1 cellular context compared by ENCODE assay signal in genomic region chr4:39657465-39657864, GRCh38.
TF ChIP-seq lines count a peak whose summit lies in the region.

No MANE protein-coding gene starts in this region.

TF ChIP-seq in GM12878, 131 proteins besides CTCF, POLR2A, EP300 and RAD21 (continued from another document):
- TF ChIP-seq SPI1 (IDR thresholded peaks at IDR 0.05; ENCODE audit: borderline replicate concordance, insufficient read depth, low read depth, low read length) (peak; percentile 93), BMI1 (IDR thresholded peaks at IDR 0.05; ENCODE audit: borderline replicate concordance) (peak; percentile 19; the same call in 1 of the 2 replicates), NFIC (IDR thresholded peaks at IDR 0.05; ENCODE audit: low read depth, low read length) (peak; percentile 77), EED (IDR thresholded peaks at IDR 0.05; ENCODE audit: low read depth) (peak; percentile 75), RELB (IDR thresholded peaks at IDR 0.05; ENCODE audit: low read depth) (peak; percentile 96), ZNF384 (IDR thresholded peaks at IDR 0.05; ENCODE audit: borderline replicate concordance, low read depth, low read length) (peak; percentile 37; the same call in 1 of the 2 replicates), TBL1XR1 (IDR thresholded peaks at IDR 0.05; ENCODE audit: low read depth, low read length) (no peak), MYC (IDR thresholded peaks at IDR 0.05; ENCODE audit: insufficient read depth, insufficient read length, insufficient replicate concordance, low read length, severe bottlenecking) (no peak), NBN (IDR thresholded peaks at IDR 0.05) (peak; percentile 75), CBFB (IDR thresholded peaks at IDR 0.05; ENCODE audit: low read depth) (peak; percentile 29; the same call in 1 of the 2 replicates), PKNOX1 (IDR thresholded peaks at IDR 0.05) (peak; percentile 39; the same call in 1 of the 2 replicates), FOXM1 (IDR thresholded peaks at IDR 0.05; ENCODE audit: low read depth, low read length) (peak; percentile 58), GATAD2B (conservative IDR thresholded peaks at IDR 0.05; ENCODE audit: low read depth) (no peak), SIN3A (IDR thresholded peaks at IDR 0.05; ENCODE audit: low read depth, low read length) (no peak), SKIL (IDR thresholded peaks at IDR 0.05; ENCODE audit: low read depth, poor library complexity, severe bottlenecking) (peak; percentile 88), ZBTB40 (IDR thresholded peaks at IDR 0.05; ENCODE audit: borderline replicate concordance) (no peak), IRF4 (IDR thresholded peaks at IDR 0.05; ENCODE audit: low read depth, low read length) (0 out of 2 replicates have a peak, but pooled peaks have one; percentile 31), RUNX3 (IDR thresholded peaks at IDR 0.05; ENCODE audit: low read length) (peak; percentile 79), NFYA (IDR thresholded peaks at IDR 0.05; ENCODE audit: borderline replicate concordance, low read depth, low read length) (no peak), TCF12 (IDR thresholded peaks at IDR 0.05; ENCODE audit: low read depth, low read length) (no peak), PAX8 (IDR thresholded peaks at IDR 0.05) (no peak), JUND (IDR thresholded peaks at IDR 0.05; ENCODE audit: low read depth, low read length) (no peak), ZNF592 (IDR thresholded peaks at IDR 0.05) (peak; percentile 23; the same call in 1 of the 2 replicates), ASH2L (IDR thresholded peaks at IDR 0.05; ENCODE audit: borderline replicate concordance, low read depth) (no peak), ZNF24 (IDR thresholded peaks at IDR 0.05) (peak; percentile 89), IKZF1 (conservative IDR thresholded peaks at IDR 0.05) (peak; percentile 90), MTA2 (IDR thresholded peaks at IDR 0.05; ENCODE audit: low read depth) (peak; percentile 75; the same call in 1 of the 2 replicates), KLF5 (IDR thresholded peaks at IDR 0.05; ENCODE audit: partially characterized antibody) (no peak), MLLT1 (IDR thresholded peaks at IDR 0.05) (no peak), JUNB (IDR thresholded peaks at IDR 0.05) (peak; percentile 33; the same call in 1 of the 2 replicates), SREBF2 (IDR thresholded peaks at IDR 0.05; ENCODE audit: low read length) (no peak), ZNF274 (IDR thresholded peaks at IDR 0.05; ENCODE audit: insufficient read depth, insufficient read length) (no peak)
